ENCODE assay signal across 9 cellular contexts in the genomic region with DNA sequence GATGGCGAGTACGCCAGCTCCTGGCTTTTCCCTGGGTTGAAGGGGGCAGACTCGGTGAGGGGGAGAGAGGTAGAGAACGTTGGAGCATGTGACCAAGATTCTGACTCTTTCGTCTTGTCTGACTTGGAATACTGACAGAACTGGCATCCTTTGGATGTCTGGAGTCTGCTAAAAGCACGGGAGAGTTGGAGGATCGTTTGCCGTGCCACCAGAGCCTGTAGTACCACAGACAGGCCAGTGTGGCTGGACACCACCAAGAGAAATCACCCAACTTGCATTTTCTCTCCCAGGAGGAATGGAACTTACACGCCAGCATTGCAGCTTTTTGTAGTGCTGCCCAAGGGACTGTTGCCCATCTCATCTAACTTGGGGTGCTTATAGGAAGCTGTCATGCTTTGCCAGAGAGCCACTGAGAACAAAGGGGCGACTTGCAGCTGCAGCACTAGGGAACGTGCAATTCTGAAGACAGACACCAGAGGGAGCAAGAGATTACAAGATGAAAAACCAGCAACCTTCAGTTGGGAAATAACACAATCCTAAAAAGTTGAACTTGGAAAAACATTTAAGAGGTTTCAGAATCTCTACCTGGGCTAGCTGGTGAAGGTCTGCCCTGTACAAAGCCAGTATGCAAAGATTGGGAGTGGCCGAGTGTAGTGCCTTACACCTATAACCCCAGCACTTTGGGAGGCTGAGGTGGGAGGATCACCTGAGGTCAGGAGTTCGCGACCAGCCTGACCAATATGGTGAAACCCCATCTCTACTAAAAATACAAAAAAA. TPM values are rescaled to one million over a fixed set of nuclear protein-coding genes. Genes with fewer than 3 reads are reported as not detected.
A peak's percentile ranks its signal among the peaks of the same experiment; 100 is the strongest.
DNase-seq lines count a peak whose midpoint lies in the region; ATAC-seq and TF ChIP-seq lines count a peak whose summit lies in the region.
"Had no signal": no experiment of that assay in that cellular context is flagged by ENCODE, and none has a peak within 500 bp of the region (broad histone marks: within the 10 kb centered on the region; RNA-seq: fewer than 3 reads in every experiment).

No MANE protein-coding gene starts in this region.

- 47 to 62% methylated on average over 5 to 14 of the region's 14 CpGs for WGBS in transverse colon (ENCODE audit: low coverage in 1 of 2), 2 donors

- H3K27ac Mint-ChIP-seq in Caco-2 (ENCODE audit: unreplicated experiment) (peak overlapping the region; percentile 82), neural crest cell (ENCODE audit: unreplicated experiment) (peak overlapping the region; percentile 79)
- H3K27ac Mint-ChIP-seq in activated T-cell treated with anti-CD3 and anti-CD28 coated beads, Interleukin-2, amount 50 U/mL, for 24 hours, result no peak overlapping the region
- H3K27ac Mint-ChIP-seq: T-helper 1 cell treated with Interleukin-12 subunit alpha and Interleukin-12 subunit beta and Interleukin-4 antibody, amounts not matched to agents 30 μg/mL and 1 μg/mL, for 36 hours had no signal

- TF ChIP-seq POLR2A in transverse colon (IDR thresholded peaks at IDR 0.05), result no peak

- POLR2A ChIA-PET in Caco-2 (lab: Charles Lee), result no interaction called here
- POLR2A ChIA-PET in OCI-LY7 (lab: Charles Lee), result interaction anchor here (0.8 kb wide), 1 partner anchor 24 kb away, joined by 7 read pairs; no protein-coding TSS in a partner anchor

- in situ Hi-C loops in transverse colon (cut with MboI; ENCODE audit: low pct_ligation_motif_present in 1 of 4, low pct_unique_long_range_greater_than_20kb in 1 of 4, low sequenced_read_pairs in 3 of 4), result loop anchor here in 2 of 4 donors (5.0 to 25.0 kb wide), 3 partner anchors 165 to 435 kb away; no protein-coding TSS in a partner anchor

- TF ChIP-seq EP300 in transverse colon (IDR thresholded peaks at IDR 0.05; ENCODE audit: low read depth), result no peak

- BruUV-seq in Caco-2 (replicated peaks; lab: Mats Ljungman, UMichigan) (no TSS peak), OCI-LY7 (replicated peaks; lab: Mats Ljungman, UMichigan) (no TSS peak)

- H3K4me3 ChIP-seq in Caco-2 (ENCODE audit: low read depth, low read length) (no peak overlapping the region), OCI-LY7 (ENCODE audit: low read depth, low read length, poor library complexity, severe bottlenecking) (no peak overlapping the region), transverse colon (no peak overlapping the region)

- H3K27me3 Mint-ChIP-seq in Caco-2 (ENCODE audit: insufficient read depth, unreplicated experiment) (no peaks in the 10 kb centered on the region), neural crest cell (ENCODE audit: low read depth) (no peaks in the 10 kb centered on the region)
- no peaks in the 10 kb centered on the region for H3K27me3 Mint-ChIP-seq in activated T-cell treated with anti-CD3 and anti-CD28 coated beads, Interleukin-2, amount 50 U/mL, for 24 hours

- H3K27ac ChIP-seq in OCI-LY7 (ENCODE audit: low read depth, low read length, poor library complexity, severe bottlenecking) (no peak overlapping the region), transverse colon (no peak overlapping the region)

- H3K4me1 ChIP-seq in Caco-2 (peaks cover 27% of the 10 kb centered on the region), OCI-LY7 (ENCODE audit: insufficient read depth, low read length, poor library complexity, severe bottlenecking) (peaks cover 8% of the 10 kb centered on the region), transverse colon (no peaks in the 10 kb centered on the region)

- peaks cover 16% of the 10 kb centered on the region for H3K4me1 Mint-ChIP-seq in Caco-2 (ENCODE audit: low read depth, unreplicated experiment)
- peaks cover 3% of the 10 kb centered on the region for H3K4me1 Mint-ChIP-seq in activated T-cell treated with anti-CD3 and anti-CD28 coated beads, Interleukin-2, amount 50 U/mL, for 24 hours (ENCODE audit: low read depth)
- H3K4me1 Mint-ChIP-seq in neural crest cell, result peaks cover 4% of the 10 kb centered on the region

- H3K9me3 Mint-ChIP-seq in Caco-2 (ENCODE audit: unreplicated experiment) (peaks cover 20% of the 10 kb centered on the region), neural crest cell (peaks cover 7% of the 10 kb centered on the region)
- H3K9me3 Mint-ChIP-seq in activated T-cell treated with anti-CD3 and anti-CD28 coated beads, Interleukin-2, amount 50 U/mL, for 24 hours, result no peaks in the 10 kb centered on the region
- H3K9me3 Mint-ChIP-seq: T-helper 1 cell treated with Interleukin-12 subunit alpha and Interleukin-12 subunit beta and Interleukin-4 antibody, amounts not matched to agents 30 μg/mL and 1 μg/mL, for 36 hours had no signal

- DNase-seq in Caco-2 (peak; percentile 68 to 82), HT-29 (ENCODE audit: low spot score) (peak; percentile 92), OCI-LY7 (ENCODE audit: low spot score) (peak; percentile 76), fibroblast of gingiva (ENCODE audit: low read depth) (peak; percentile 58), neural crest cell (ENCODE audit: low read depth, low spot score) (peak; percentile 88), transverse colon (peak; percentile 34)
- DNase-seq in activated T-cell treated with anti-CD3 and anti-CD28 coated beads, Interleukin-2, amount 50 U/mL, for 24 hours, result peak; percentile 51

- no peaks in the 10 kb centered on the region for H3K79me2 ChIP-seq in OCI-LY7 (ENCODE audit: insufficient read depth, low read depth, low read length)

- no peak overlapping the region for H3K4me2 ChIP-seq in OCI-LY7 (ENCODE audit: low read length)

- peak; percentile 85 to 94 for TF ChIP-seq CTCF in Caco-2 (IDR thresholded peaks at IDR 0.05; ENCODE audit: insufficient read depth in 1 of 2, low read depth in 1 of 2, low read length in 1 of 2, severe bottlenecking in 1 of 2, unreplicated experiment in 1 of 2)
- TF ChIP-seq CTCF in OCI-LY7 (conservative IDR thresholded peaks at IDR 0.05; ENCODE audit: low read length), result peak; percentile 96
- TF ChIP-seq CTCF in neural crest cell (conservative IDR thresholded peaks at IDR 0.05), result peak; percentile 91
- TF ChIP-seq CTCF in transverse colon (IDR thresholded peaks at IDR 0.05), result peak; percentile 88 to 92 (median 90)

- no peaks in the 10 kb centered on the region for H3K27me3 ChIP-seq in Caco-2 (replicated peaks; ENCODE audit: control insufficient read depth, insufficient read depth, low read length)
- no peaks in the 10 kb centered on the region for H3K27me3 ChIP-seq in transverse colon

- H3K36me3 ChIP-seq in Caco-2 (ENCODE audit: control insufficient read depth, insufficient read depth, low read length) (no peaks in the 10 kb centered on the region; the same call in 1 of the 2 replicates), OCI-LY7 (ENCODE audit: insufficient read depth, low read length) (peaks cover 56% of the 10 kb centered on the region), transverse colon (peaks cover 0 to 45% (median 19%) of the 10 kb centered on the region in 4 donors)

- intact Hi-C loops in Caco-2 (cut with micrococcal nuclease; ENCODE audit: unreplicated experiment), result loop anchor here (1.0 to 2.0 kb wide), 3 partner anchors 40 to 207 kb away; no protein-coding TSS in a partner anchor
- intact Hi-C loops in OCI-LY7 (cut with micrococcal nuclease; ENCODE audit: unreplicated experiment), result loop anchor here (1.0 to 10.0 kb wide), 4 partner anchors 167 to 378 kb away; no protein-coding TSS in a partner anchor
- intact Hi-C loops in transverse colon (cut with DNase I; ENCODE audit: low total_unique reads), result no loop called here

- peaks cover 26% of the 10 kb centered on the region for H3K9me3 ChIP-seq in Caco-2
- H3K9me3 ChIP-seq in OCI-LY7 (ENCODE audit: low read length), result no peaks in the 10 kb centered on the region
- no peaks in the 10 kb centered on the region for H3K9me3 ChIP-seq in transverse colon

- no peak for ATAC-seq in HG02885 (IDR thresholded peaks at IDR 0.05; ENCODE audit: poor library complexity, unreplicated experiment)

- no peaks in the 10 kb centered on the region for H4K20me1 ChIP-seq in OCI-LY7 (ENCODE audit: insufficient read depth, low read length)

- no peak overlapping the region for H2AFZ ChIP-seq in OCI-LY7 (ENCODE audit: low read length)

- CTCF ChIA-PET in Caco-2 (lab: Charles Lee), result interaction anchor here (0.6 to 1.9 kb wide), 4 partner anchors 40 to 282 kb away, joined by 3 to 9 read pairs (median 8); no protein-coding TSS in a partner anchor
- CTCF ChIA-PET in OCI-LY7 (lab: Charles Lee; ENCODE audit: unreplicated experiment), result interaction anchor here (1.0 kb wide), 1 partner anchor 208 kb away, joined by 3 read pairs; no protein-coding TSS in a partner anchor

- H3K4me3 Mint-ChIP-seq in Caco-2 (ENCODE audit: unreplicated experiment) (no peak overlapping the region), neural crest cell (no peak overlapping the region)
- H3K4me3 Mint-ChIP-seq in activated T-cell treated with anti-CD3 and anti-CD28 coated beads, Interleukin-2, amount 50 U/mL, for 24 hours, result no peak overlapping the region
- H3K4me3 Mint-ChIP-seq: T-helper 1 cell treated with Interleukin-12 subunit alpha and Interleukin-12 subunit beta and Interleukin-4 antibody, amounts not matched to agents 30 μg/mL and 1 μg/mL, for 36 hours had no signal

- H3K9me2 ChIP-seq in OCI-LY7 (ENCODE audit: insufficient read depth, low read length), result no peaks in the 10 kb centered on the region

- H3K36me3 Mint-ChIP-seq in Caco-2 (ENCODE audit: insufficient read depth, unreplicated experiment) (peaks cover 73% of the 10 kb centered on the region), neural crest cell (ENCODE audit: low read depth) (peaks cover 18% of the 10 kb centered on the region)
- peaks cover 57% of the 10 kb centered on the region for H3K36me3 Mint-ChIP-seq in activated T-cell treated with anti-CD3 and anti-CD28 coated beads, Interleukin-2, amount 50 U/mL, for 24 hours (ENCODE audit: low read depth)

RNA-seq across cellular contexts. Expression of a gene that starts 24.1 kb away (rescaled TPM):
- 106 and 108 TPM in 2 replicates for total RNA-seq in Caco-2 (2022)
- 55.7 and 84.8 TPM in 2 replicates for total RNA-seq in HT-29 (2014; rRNA removed; shearing (Covaris generic))
- total RNA-seq in OCI-LY7 (2014; rRNA removed; shearing (Covaris generic)), result 61.7 and 69.2 TPM in 2 replicates
- 98.8 and 103 TPM in 2 replicates for total RNA-seq in OCI-LY7 (2022)
- total RNA-seq in neural crest cell, result 61.4 and 69.0 TPM in 2 replicates
- total RNA-seq in transverse colon, result 10 to 100 TPM; 14.7 to 80.4 (median 55.0) TPM

RNA-seq across cellular contexts. Expression of a gene that starts 24.4 kb away (rescaled TPM):
- total RNA-seq in Caco-2 (2022), result 26.4 and 29.7 TPM in 2 replicates
- 31.3 and 40.4 TPM in 2 replicates for total RNA-seq in HT-29 (2014; rRNA removed; shearing (Covaris generic))
- total RNA-seq in OCI-LY7 (2014; rRNA removed; shearing (Covaris generic)), result 22.1 and 23.7 TPM in 2 replicates
- 13.7 and 14.1 TPM in 2 replicates for total RNA-seq in OCI-LY7 (2022)
- 11.2 and 15.4 TPM in 2 replicates for total RNA-seq in neural crest cell
- total RNA-seq in transverse colon, result 10 to 100 TPM in 1 of 4 donors, 1 to 10 TPM in 3; 7.6 to 23.7 (median 9.0) TPM

Comparison
In these comparisons a context has a peak if more than half of its experiments do, and no peak if none do; other contexts are left out.
1. DNase-seq: peak in every context shown above with its lines; median percentile 92 in HT-29; 88 in neural crest cell; 76 in OCI-LY7; 75 in Caco-2; 58 in fibroblast of gingiva; 51 in activated T-cell treated with anti-CD3 and anti-CD28 coated beads, Interleukin-2, amount 50 U/mL, for 24 hours; 34 in transverse colon.